5 cellular contexts compared by ENCODE assay signal in the genomic region with DNA sequence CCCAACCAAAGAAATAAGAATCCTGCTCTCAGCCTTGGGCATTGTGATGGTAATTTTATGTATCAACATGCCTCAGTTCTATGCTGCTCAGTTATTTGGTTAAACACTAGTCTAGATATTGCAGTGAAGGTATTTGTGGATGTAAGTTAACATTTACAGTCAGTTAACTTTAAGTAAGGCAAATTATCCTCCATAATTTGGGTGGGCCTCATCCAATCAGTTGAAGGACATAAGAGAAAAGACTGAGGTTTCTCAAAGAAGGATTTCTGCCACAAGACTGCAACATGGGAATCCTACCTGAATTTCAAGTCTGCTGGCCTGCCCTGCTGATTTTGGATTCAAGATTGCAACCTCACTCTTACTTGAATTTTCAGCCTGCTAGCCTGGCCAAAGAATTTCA.
TF ChIP-seq lines count a peak whose summit lies in the region.

No MANE protein-coding gene starts in this region.

TF ChIP-seq in HEK293, 187 proteins besides CTCF, POLR2A, EP300 and RAD21:
- TF ChIP-seq ZNF121 (tag by site-specific recombination; IDR thresholded peaks at IDR 0.05), result no peak
- TF ChIP-seq ZNF10 (tag by site-specific recombination; IDR thresholded peaks at IDR 0.05), result peak; percentile 94
TF ChIP-seq in HEK293: peak in this region for 1.

TF ChIP-seq in K562, 482 proteins besides CTCF, POLR2A, EP300 and RAD21:
- TF ChIP-seq, protein P1, sequence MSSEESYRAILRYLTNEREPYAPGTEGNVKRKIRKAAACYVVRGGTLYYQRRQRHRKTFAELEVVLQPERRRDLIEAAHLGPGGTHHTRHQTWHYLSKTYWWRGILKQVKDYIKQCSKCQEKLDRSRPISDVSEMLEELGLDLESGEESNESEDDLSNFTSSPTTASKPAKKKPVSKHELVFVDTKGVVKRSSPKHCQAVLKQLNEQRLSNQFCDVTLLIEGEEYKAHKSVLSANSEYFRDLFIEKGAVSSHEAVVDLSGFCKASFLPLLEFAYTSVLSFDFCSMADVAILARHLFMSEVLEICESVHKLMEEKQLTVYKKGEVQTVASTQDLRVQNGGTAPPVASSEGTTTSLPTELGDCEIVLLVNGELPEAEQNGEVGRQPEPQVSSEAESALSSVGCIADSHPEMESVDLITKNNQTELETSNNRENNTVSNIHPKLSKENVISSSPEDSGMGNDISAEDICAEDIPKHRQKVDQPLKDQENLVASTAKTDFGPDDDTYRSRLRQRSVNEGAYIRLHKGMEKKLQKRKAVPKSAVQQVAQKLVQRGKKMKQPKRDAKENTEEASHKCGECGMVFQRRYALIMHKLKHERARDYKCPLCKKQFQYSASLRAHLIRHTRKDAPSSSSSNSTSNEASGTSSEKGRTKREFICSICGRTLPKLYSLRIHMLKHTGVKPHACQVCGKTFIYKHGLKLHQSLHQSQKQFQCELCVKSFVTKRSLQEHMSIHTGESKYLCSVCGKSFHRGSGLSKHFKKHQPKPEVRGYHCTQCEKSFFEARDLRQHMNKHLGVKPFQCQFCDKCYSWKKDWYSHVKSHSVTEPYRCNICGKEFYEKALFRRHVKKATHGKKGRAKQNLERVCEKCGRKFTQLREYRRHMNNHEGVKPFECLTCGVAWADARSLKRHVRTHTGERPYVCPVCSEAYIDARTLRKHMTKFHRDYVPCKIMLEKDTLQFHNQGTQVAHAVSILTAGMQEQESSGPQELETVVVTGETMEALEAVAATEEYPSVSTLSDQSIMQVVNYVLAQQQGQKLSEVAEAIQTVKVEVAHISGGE (CRISPR knock-in tag; IDR thresholded peaks at IDR 0.05), result no peak
- TF ChIP-seq ZNF134 (CRISPR knock-in tag; conservative IDR thresholded peaks at IDR 0.05), result peak; percentile 88

TF ChIP-seq in H1, 55 proteins besides CTCF, POLR2A, EP300 and RAD21:
- TF ChIP-seq PHF8 (conservative IDR thresholded peaks at IDR 0.05; ENCODE audit: low read depth, low read length), result no peak
- TF ChIP-seq SAP30 (IDR thresholded peaks at IDR 0.05; ENCODE audit: insufficient read depth, insufficient replicate concordance, low read length), result no peak
- 0 out of 2 replicates have a peak, but pooled peaks have one; percentile 14 for TF ChIP-seq KDM1A (IDR thresholded peaks at IDR 0.05; ENCODE audit: borderline replicate concordance, low read length)
- no peak for TF ChIP-seq EZH2 (IDR thresholded peaks at IDR 0.05; ENCODE audit: low read depth, low read length, severe bottlenecking)
- 0 out of 2 replicates have a peak, but pooled peaks have one; percentile 33 for TF ChIP-seq POU5F1 (IDR thresholded peaks at IDR 0.05; ENCODE audit: low read depth, low read length)
- TF ChIP-seq KDM5A (IDR thresholded peaks at IDR 0.05; ENCODE audit: low read length), result no peak

TF ChIP-seq in HEK293T, 16 proteins besides CTCF, POLR2A, EP300 and RAD21:
- TF ChIP-seq, protein P2, sequence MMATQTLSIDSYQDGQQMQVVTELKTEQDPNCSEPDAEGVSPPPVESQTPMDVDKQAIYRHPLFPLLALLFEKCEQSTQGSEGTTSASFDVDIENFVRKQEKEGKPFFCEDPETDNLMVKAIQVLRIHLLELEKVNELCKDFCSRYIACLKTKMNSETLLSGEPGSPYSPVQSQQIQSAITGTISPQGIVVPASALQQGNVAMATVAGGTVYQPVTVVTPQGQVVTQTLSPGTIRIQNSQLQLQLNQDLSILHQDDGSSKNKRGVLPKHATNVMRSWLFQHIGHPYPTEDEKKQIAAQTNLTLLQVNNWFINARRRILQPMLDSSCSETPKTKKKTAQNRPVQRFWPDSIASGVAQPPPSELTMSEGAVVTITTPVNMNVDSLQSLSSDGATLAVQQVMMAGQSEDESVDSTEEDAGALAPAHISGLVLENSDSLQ (IDR thresholded peaks at IDR 0.05), result no peak
- TF ChIP-seq CTBP1 (IDR thresholded peaks at IDR 0.05; ENCODE audit: borderline replicate concordance), result no peak
- TF ChIP-seq BHLHE40 (IDR thresholded peaks at IDR 0.05; ENCODE audit: borderline replicate concordance), result no peak
- TF ChIP-seq ZNF384 (IDR thresholded peaks at IDR 0.05), result no peak

TF ChIP-seq in HepG2, 621 proteins besides CTCF, POLR2A, EP300 and RAD21:
- TF ChIP-seq SIX4 (CRISPR knock-in tag; IDR thresholded peaks at IDR 0.05), result no peak
- no peak for TF ChIP-seq ZNF331 (CRISPR knock-in tag; IDR thresholded peaks at IDR 0.05)
- no peak for TF ChIP-seq MBNL3 (CRISPR knock-in tag; conservative IDR thresholded peaks at IDR 0.05)
- no peak for TF ChIP-seq ZFAT (CRISPR knock-in tag; conservative IDR thresholded peaks at IDR 0.05)
- no peak for TF ChIP-seq CHCHD3 (CRISPR knock-in tag; IDR thresholded peaks at IDR 0.05)
- TF ChIP-seq ZNF839 (CRISPR knock-in tag; IDR thresholded peaks at IDR 0.05; ENCODE audit: borderline replicate concordance), result no peak
- TF ChIP-seq MAFK (conservative IDR thresholded peaks at IDR 0.05 in 1 of 2, IDR thresholded peaks at IDR 0.05 in 1 of 2; ENCODE audit: low read length in 2 of 2), result no peak
- no peak for TF ChIP-seq MAFF (IDR thresholded peaks at IDR 0.05; ENCODE audit: low read depth, low read length)
- no peak for TF ChIP-seq KLF6 (CRISPR knock-in tag; IDR thresholded peaks at IDR 0.05)
- TF ChIP-seq ZNF501 (CRISPR knock-in tag; IDR thresholded peaks at IDR 0.05), result no peak
- TF ChIP-seq ZNF496 (CRISPR knock-in tag; IDR thresholded peaks at IDR 0.05; ENCODE audit: insufficient replicate concordance), result no peak
- no peak for TF ChIP-seq KLF16 (CRISPR knock-in tag; IDR thresholded peaks at IDR 0.05)
- TF ChIP-seq, protein P3, sequence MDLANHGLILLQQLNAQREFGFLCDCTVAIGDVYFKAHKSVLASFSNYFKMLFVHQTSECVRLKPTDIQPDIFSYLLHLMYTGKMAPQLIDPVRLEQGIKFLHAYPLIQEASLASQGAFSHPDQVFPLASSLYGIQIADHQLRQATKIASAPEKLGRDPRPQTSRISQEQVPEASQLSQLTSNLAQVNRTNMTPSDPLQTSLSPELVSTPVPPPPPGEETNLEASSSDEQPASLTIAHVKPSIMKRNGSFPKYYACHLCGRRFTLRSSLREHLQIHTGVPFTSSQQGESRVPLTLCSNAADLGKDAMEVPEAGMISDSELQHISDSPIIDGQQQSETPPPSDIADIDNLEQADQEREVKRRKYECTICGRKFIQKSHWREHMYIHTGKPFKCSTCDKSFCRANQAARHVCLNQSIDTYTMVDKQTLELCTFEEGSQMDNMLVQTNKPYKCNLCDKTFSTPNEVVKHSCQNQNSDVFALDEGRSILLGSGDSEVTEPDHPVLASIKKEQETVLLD (CRISPR knock-in tag; IDR thresholded peaks at IDR 0.05; ENCODE audit: low read depth), result no peak
- TF ChIP-seq, protein P4, sequence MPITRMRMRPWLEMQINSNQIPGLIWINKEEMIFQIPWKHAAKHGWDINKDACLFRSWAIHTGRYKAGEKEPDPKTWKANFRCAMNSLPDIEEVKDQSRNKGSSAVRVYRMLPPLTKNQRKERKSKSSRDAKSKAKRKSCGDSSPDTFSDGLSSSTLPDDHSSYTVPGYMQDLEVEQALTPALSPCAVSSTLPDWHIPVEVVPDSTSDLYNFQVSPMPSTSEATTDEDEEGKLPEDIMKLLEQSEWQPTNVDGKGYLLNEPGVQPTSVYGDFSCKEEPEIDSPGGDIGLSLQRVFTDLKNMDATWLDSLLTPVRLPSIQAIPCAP (CRISPR knock-in tag; IDR thresholded peaks at IDR 0.05; ENCODE audit: low read depth), result no peak
- TF ChIP-seq, protein P5, sequence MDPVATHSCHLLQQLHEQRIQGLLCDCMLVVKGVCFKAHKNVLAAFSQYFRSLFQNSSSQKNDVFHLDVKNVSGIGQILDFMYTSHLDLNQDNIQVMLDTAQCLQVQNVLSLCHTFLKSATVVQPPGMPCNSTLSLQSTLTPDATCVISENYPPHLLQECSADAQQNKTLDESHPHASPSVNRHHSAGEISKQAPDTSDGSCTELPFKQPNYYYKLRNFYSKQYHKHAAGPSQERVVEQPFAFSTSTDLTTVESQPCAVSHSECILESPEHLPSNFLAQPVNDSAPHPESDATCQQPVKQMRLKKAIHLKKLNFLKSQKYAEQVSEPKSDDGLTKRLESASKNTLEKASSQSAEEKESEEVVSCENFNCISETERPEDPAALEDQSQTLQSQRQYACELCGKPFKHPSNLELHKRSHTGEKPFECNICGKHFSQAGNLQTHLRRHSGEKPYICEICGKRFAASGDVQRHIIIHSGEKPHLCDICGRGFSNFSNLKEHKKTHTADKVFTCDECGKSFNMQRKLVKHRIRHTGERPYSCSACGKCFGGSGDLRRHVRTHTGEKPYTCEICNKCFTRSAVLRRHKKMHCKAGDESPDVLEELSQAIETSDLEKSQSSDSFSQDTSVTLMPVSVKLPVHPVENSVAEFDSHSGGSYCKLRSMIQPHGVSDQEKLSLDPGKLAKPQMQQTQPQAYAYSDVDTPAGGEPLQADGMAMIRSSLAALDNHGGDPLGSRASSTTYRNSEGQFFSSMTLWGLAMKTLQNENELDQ (CRISPR knock-in tag; IDR thresholded peaks at IDR 0.05; ENCODE audit: borderline replicate concordance), result no peak
- TF ChIP-seq, protein P6, sequence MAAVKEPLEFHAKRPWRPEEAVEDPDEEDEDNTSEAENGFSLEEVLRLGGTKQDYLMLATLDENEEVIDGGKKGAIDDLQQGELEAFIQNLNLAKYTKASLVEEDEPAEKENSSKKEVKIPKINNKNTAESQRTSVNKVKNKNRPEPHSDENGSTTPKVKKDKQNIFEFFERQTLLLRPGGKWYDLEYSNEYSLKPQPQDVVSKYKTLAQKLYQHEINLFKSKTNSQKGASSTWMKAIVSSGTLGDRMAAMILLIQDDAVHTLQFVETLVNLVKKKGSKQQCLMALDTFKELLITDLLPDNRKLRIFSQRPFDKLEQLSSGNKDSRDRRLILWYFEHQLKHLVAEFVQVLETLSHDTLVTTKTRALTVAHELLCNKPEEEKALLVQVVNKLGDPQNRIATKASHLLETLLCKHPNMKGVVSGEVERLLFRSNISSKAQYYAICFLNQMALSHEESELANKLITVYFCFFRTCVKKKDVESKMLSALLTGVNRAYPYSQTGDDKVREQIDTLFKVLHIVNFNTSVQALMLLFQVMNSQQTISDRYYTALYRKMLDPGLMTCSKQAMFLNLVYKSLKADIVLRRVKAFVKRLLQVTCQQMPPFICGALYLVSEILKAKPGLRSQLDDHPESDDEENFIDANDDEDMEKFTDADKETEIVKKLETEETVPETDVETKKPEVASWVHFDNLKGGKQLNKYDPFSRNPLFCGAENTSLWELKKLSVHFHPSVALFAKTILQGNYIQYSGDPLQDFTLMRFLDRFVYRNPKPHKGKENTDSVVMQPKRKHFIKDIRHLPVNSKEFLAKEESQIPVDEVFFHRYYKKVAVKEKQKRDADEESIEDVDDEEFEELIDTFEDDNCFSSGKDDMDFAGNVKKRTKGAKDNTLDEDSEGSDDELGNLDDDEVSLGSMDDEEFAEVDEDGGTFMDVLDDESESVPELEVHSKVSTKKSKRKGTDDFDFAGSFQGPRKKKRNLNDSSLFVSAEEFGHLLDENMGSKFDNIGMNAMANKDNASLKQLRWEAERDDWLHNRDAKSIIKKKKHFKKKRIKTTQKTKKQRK (IDR thresholded peaks at IDR 0.05; ENCODE audit: low read length), result no peak
- TF ChIP-seq ZNF788 (CRISPR knock-in tag; IDR thresholded peaks at IDR 0.05; ENCODE audit: borderline replicate concordance), result no peak
